ENCODE assay signal across 18 cellular contexts in genomic region chr12:125069616-125070015, GRCh38. TPM values are rescaled to one million over a fixed set of nuclear protein-coding genes. Genes with fewer than 3 reads are reported as not detected.
DNase-seq lines count a peak whose midpoint lies in the region; ATAC-seq and TF ChIP-seq lines count a peak whose summit lies in the region.
"Had no signal": no experiment of that assay in that cellular context is flagged by ENCODE, and none has a peak within 500 bp of the region (broad histone marks: within the 10 kb centered on the region; RNA-seq: fewer than 3 reads in every experiment).

No MANE protein-coding gene starts in this region.

- H2AFZ ChIP-seq in osteoblast (ENCODE audit: low read length): no peak overlapping the region

- H3K4me3 ChIP-seq in dorsolateral prefrontal cortex (peak overlapping the region in 39 of 59 donors; percentile 4 to 93 (median 26)), osteoblast (ENCODE audit: insufficient read depth, low read length) (no peak overlapping the region)
- H3K4me3 ChIP-seq: BLaER1 treated with 17β-estradiol and CSF1 and Interleukin-3, amounts not matched to agents 10 nM and 100 nM; lung; prostate gland; SK-N-MC had no signal

- peaks cover 7% of the 10 kb centered on the region for H3K36me3 ChIP-seq in osteoblast (ENCODE audit: insufficient read depth, low read length)
- H3K36me3 ChIP-seq: prostate gland had no signal

- peaks cover 5% of the 10 kb centered on the region for H3K36me3 Mint-ChIP-seq in chondrocyte (ENCODE audit: low read depth)

- intact Hi-C loops in dorsolateral prefrontal cortex (cut with DNase I): loop anchor here (5.0 to 10.0 kb wide), 3 partner anchors 77 to 155 kb away; partner anchors contain the start of genes BRI3BP (in 1 of the 2) and UBC (in 1 of the 2)

- H3K4me1 Mint-ChIP-seq in chondrocyte (ENCODE audit: low read depth): peaks cover 28% of the 10 kb centered on the region

- no peaks in the 10 kb centered on the region for H3K9me3 Mint-ChIP-seq in chondrocyte (ENCODE audit: low read depth)
- H3K9me3 Mint-ChIP-seq: activated naive CD4-positive, alpha-beta T cell treated with anti-CD3 and anti-CD28 coated beads for 36 hours had no signal

- no peak overlapping the region for H3K4me3 Mint-ChIP-seq in chondrocyte (ENCODE audit: unreplicated experiment)
- H3K4me3 Mint-ChIP-seq: activated naive CD4-positive, alpha-beta T cell treated with anti-CD3 and anti-CD28 coated beads for 36 hours had no signal

- peaks cover 35% of the 10 kb centered on the region for H3K79me2 ChIP-seq in osteoblast (ENCODE audit: insufficient read depth, low read length)

- ATAC-seq in GM18502 (IDR thresholded peaks at IDR 0.05; ENCODE audit: poor library complexity, unreplicated experiment) (no peak), HG02981 (IDR thresholded peaks at IDR 0.05; ENCODE audit: unreplicated experiment) (no peak)

- H3K27me3 Mint-ChIP-seq in chondrocyte (ENCODE audit: low read depth): no peaks in the 10 kb centered on the region

- H3K27ac ChIP-seq in dorsolateral prefrontal cortex: peak overlapping the region in 45 of 59 donors; percentile 1 to 80 (median 44)
- H3K27ac ChIP-seq in osteoblast (ENCODE audit: low read depth, low read length): no peak overlapping the region
- H3K27ac ChIP-seq: BLaER1 treated with 17β-estradiol and CSF1 and Interleukin-3, amounts not matched to agents 10 nM and 100 nM; prostate gland; SK-N-MC had no signal

- H3K4me2 ChIP-seq in osteoblast (ENCODE audit: insufficient read depth, low read length): no peak overlapping the region
- H3K4me2 ChIP-seq: BLaER1 treated with 17β-estradiol and CSF1 and Interleukin-3, amounts not matched to agents 10 nM and 100 nM had no signal

- H3K27ac Mint-ChIP-seq in chondrocyte (ENCODE audit: unreplicated experiment): no peak overlapping the region
- H3K27ac Mint-ChIP-seq: activated naive CD4-positive, alpha-beta T cell treated with anti-CD3 and anti-CD28 coated beads for 36 hours had no signal

- H4K20me1 ChIP-seq in osteoblast (ENCODE audit: insufficient read depth, low read length): peaks cover 17% of the 10 kb centered on the region

- H3K27me3 ChIP-seq in dorsolateral prefrontal cortex (no peaks in the 10 kb centered on the region), osteoblast (ENCODE audit: insufficient read depth, low read length) (no peaks in the 10 kb centered on the region)

- H3K4me1 ChIP-seq in osteoblast (ENCODE audit: insufficient read depth, low read length): peaks cover 18% of the 10 kb centered on the region
- H3K4me1 ChIP-seq: Caco-2 had no signal

- TF ChIP-seq CTCF in dorsolateral prefrontal cortex (IDR thresholded peaks at IDR 0.05 in 54 of 56, conservative IDR thresholded peaks at IDR 0.05 in 2 of 56; ENCODE audit: low read depth in 1 of 56, partially characterized antibody in 56 of 56): no peak
- TF ChIP-seq CTCF in osteoblast (IDR thresholded peaks at IDR 0.05; ENCODE audit: extremely low read depth, low read depth, low read length): no peak
- no peak for TF ChIP-seq CTCF in chondrocyte (IDR thresholded peaks at IDR 0.05)

- no peaks in the 10 kb centered on the region for H3K9me3 ChIP-seq in osteoblast (ENCODE audit: low read depth, low read length)
- H3K9me3 ChIP-seq: BLaER1 treated with 17β-estradiol and CSF1 and Interleukin-3, amounts not matched to agents 10 nM and 100 nM; Caco-2; prostate gland had no signal

- DNase-seq in Ammon's horn (ENCODE audit: low spot score): peak; percentile 50
- DNase-seq in NCI-H1694 (lab: John Stamatoyannopoulos, UW): peak; percentile 42
- peak in 4 of 10 donors; percentile 43 to 52 (median 48) for DNase-seq in dorsolateral prefrontal cortex
- DNase-seq in osteoblast (ENCODE audit: insufficient read length, low spot score, missing footprints): peak; percentile 47
- DNase-seq in chondrocyte (ENCODE audit: low spot score): no peak
- DNase-seq: activated CD4-positive, alpha-beta T cell treated with anti-CD3 and anti-CD28 coated beads for 4 hours; activated naive CD4-positive, alpha-beta T cell treated with anti-CD3 and anti-CD28 coated beads for 36 hours; activated T-cell treated with anti-CD3 and anti-CD28 coated beads, Interleukin-2, amount 50 U/mL, for 48 hours; Caco-2; HCEC 1CT; Karpas-422; NCI-H510A treated with DMSO at 0.1 percent for 48 hours had no signal

RNA-seq across cellular contexts. Expression of gene AACS, which starts 4.4 kb away (rescaled TPM):
- total RNA-seq in dorsolateral prefrontal cortex (100 to 1,000 TPM in 10 of 120 experiments, 10 to 100 TPM in 110; 33.4 to 125 (median 80.9) TPM), osteoblast (24.5 and 26.4 TPM in 2 replicates), chondrocyte (22.6 to 27.6 TPM (median 23.7 TPM) in 3 replicates)
